Comparison of ENCODE assay signal across 8 cellular contexts in the genomic region with DNA sequence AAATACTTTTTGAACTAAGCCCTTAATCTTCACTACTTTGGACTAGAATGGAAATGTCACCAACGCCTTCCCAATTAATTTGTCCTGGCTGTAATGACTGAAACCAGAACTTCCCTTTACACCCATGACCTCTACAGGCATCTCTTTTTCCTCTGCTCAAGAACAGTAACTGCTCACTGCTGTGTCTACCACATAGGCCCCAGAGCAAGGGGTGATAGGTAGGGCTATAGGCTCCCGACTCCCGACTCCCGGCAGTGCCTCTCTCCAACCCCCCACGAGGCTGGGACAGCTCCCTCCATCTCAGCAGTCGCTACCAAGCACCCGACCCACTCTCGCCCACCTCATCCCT. TPM values are rescaled to one million over a fixed set of nuclear protein-coding genes. Genes with fewer than 3 reads are reported as not detected.
DNase-seq lines count a peak whose midpoint lies in the region; ATAC-seq, FAIRE-seq and TF ChIP-seq lines count a peak whose summit lies in the region.

No MANE protein-coding gene starts in this region.

- H3K27me3 ChIP-seq in HepG2 (ENCODE audit: control insufficient read depth in 1 of 2, insufficient read depth in 2 of 2, low read length in 2 of 2) = no peaks in the 10 kb centered on the region; a peak in 1 of 5 replicates
- no peaks in the 10 kb centered on the region for H3K27me3 ChIP-seq in tibial nerve

- H3K4me2 ChIP-seq in HepG2 (ENCODE audit: low read depth, low read length) = peak overlapping the region; percentile 76

- H2AFZ ChIP-seq in HepG2 (ENCODE audit: low read length) = no peak overlapping the region

- TSS peak; percentile 89 for BruUV-seq in HepG2 (replicated peaks; lab: Mats Ljungman, UMichigan)

- WGBS in HepG2 (ENCODE audit: low lambda C conversion rate) = 42% methylated on average over 5 of the region's 8 CpGs
- WGBS in tibial nerve, 2 donors = 7 to 8% methylated on average over 8 of the region's 8 CpGs

- H3K36me3 ChIP-seq in HepG2 (replicated peaks in 1 of 2; ENCODE audit: control insufficient read depth in 1 of 2, insufficient read depth in 2 of 2, low read length in 2 of 2) = no peaks in the 10 kb centered on the region
- H3K36me3 ChIP-seq in tibial nerve = no peaks in the 10 kb centered on the region

- H3K4me1 ChIP-seq in HepG2 (ENCODE audit: insufficient read depth, low read length) (peaks cover 9% of the 10 kb centered on the region; the same call in 1 of the 2 replicates), tibial nerve (peaks cover 0 to 13% (median 0%) of the 10 kb centered on the region in 4 donors)

- H3K9me3 ChIP-seq in HepG2 (ENCODE audit: low read length) (no peaks in the 10 kb centered on the region), tibial nerve (no peaks in the 10 kb centered on the region)

- TF ChIP-seq CTCF in C4-2B (conservative IDR thresholded peaks at IDR 0.05) (no peak), HepG2 (CRISPR knock-in tag; IDR thresholded peaks at IDR 0.05) (no peak), tibial nerve (IDR thresholded peaks at IDR 0.05) (no peak)

- DNase-seq in HepG2 (ENCODE audit: low spot score) = no peak
- DNase-seq in tibial nerve (ENCODE audit: low spot score in 2 of 2) = no peak
- DNase-seq in activated effector memory CD4-positive, alpha-beta T cell treated with anti-CD3 and anti-CD28 coated beads, Interleukin-2, amount 50 U/mL, for 16 hours = no peak
- DNase-seq in HPDE6-E6E7 (ENCODE audit: extremely low spot score) = no peak

- peak overlapping the region; percentile 73 for H3K9ac ChIP-seq in HepG2 (ENCODE audit: insufficient read depth, low read depth, low read length)

- no peak for FAIRE-seq in HepG2 (lab: Jason Lieb, UNC)

- H3K27ac ChIP-seq in C4-2B = peak overlapping the region; percentile 86
- peak overlapping the region; percentile 82 for H3K27ac ChIP-seq in angular gyrus (ENCODE audit: low read depth, low read length)
- H3K27ac ChIP-seq in HepG2 (ENCODE audit: extremely low read length, insufficient read depth, low read length) = peak overlapping the region; percentile 73
- peak overlapping the region; percentile 77 to 97 (median 86) for H3K27ac ChIP-seq in tibial nerve

- TF ChIP-seq POLR2A in HepG2 (IDR thresholded peaks at IDR 0.05; ENCODE audit: insufficient read depth in 1 of 2, low read depth in 2 of 2, low read length in 2 of 2) (0 out of 4 replicates have a peak, but pooled peaks of 1 of the 2 experiments have one; percentile 24), tibial nerve (IDR thresholded peaks at IDR 0.05) (no peak)

- no peaks in the 10 kb centered on the region for H3K79me2 ChIP-seq in HepG2 (ENCODE audit: insufficient read depth, low read length)

- TF ChIP-seq RAD21 in HepG2 (CRISPR knock-in tag; IDR thresholded peaks at IDR 0.05) = no peak

- TF ChIP-seq EP300 in HepG2 (IDR thresholded peaks at IDR 0.05; ENCODE audit: low read depth in 2 of 2, low read length in 2 of 2) (no peak), HepG2 (CRISPR knock-in tag; IDR thresholded peaks at IDR 0.05; ENCODE audit: borderline replicate concordance) (no peak), tibial nerve (IDR thresholded peaks at IDR 0.05) (no peak)

- CTCF ChIA-PET in HepG2 (lab: Yijun Ruan, JAX; ENCODE audit: low intra/inter-chr PET ratio, low total read pairs) = no interaction called here

- H3K4me3 ChIP-seq in HepG2 (replicated peaks in 1 of 3; ENCODE audit: insufficient read depth in 1 of 3, low read depth in 2 of 3, low read length in 3 of 3) (peak overlapping the region; percentile 46 to 71 (median 53); a peak in 5 of 6 replicates), tibial nerve (peak overlapping the region; percentile 55 to 90 (median 82))

- POLR2A ChIA-PET in HepG2 (lab: Yijun Ruan, JAX) = no interaction called here

- in situ Hi-C loops in HepG2 (cut with HindIII; ENCODE audit: extremely low pct_ligation_motif_present, low pct_unique_long_range_greater_than_20kb) = no loop called here

- peak; percentile 60 for ATAC-seq in GM19438 (IDR thresholded peaks at IDR 0.05; ENCODE audit: low read depth, unreplicated experiment)
- peak; percentile 48 for ATAC-seq in HG03442 (IDR thresholded peaks at IDR 0.05; ENCODE audit: unreplicated experiment)
- peak; percentile 77 for ATAC-seq in HepG2

- intact Hi-C loops in HepG2 (cut with micrococcal nuclease; ENCODE audit: unreplicated experiment) = loop anchor here (10.0 kb wide), 1 partner anchor 151 kb away; a partner anchor contains a TSS

- H4K20me1 ChIP-seq in HepG2 (ENCODE audit: insufficient read depth, low read length) = no peaks in the 10 kb centered on the region

TF ChIP-seq in HepG2, 621 proteins besides CTCF, POLR2A, EP300 and RAD21:
- TF ChIP-seq ZNF709 (CRISPR knock-in tag; IDR thresholded peaks at IDR 0.05) = peak; percentile 45; the same call in 1 of the 2 replicates
- TF ChIP-seq ZNF543 (CRISPR knock-in tag; IDR thresholded peaks at IDR 0.05) = peak; percentile 22; the same call in 1 of the 2 replicates
- TF ChIP-seq, protein P1, sequence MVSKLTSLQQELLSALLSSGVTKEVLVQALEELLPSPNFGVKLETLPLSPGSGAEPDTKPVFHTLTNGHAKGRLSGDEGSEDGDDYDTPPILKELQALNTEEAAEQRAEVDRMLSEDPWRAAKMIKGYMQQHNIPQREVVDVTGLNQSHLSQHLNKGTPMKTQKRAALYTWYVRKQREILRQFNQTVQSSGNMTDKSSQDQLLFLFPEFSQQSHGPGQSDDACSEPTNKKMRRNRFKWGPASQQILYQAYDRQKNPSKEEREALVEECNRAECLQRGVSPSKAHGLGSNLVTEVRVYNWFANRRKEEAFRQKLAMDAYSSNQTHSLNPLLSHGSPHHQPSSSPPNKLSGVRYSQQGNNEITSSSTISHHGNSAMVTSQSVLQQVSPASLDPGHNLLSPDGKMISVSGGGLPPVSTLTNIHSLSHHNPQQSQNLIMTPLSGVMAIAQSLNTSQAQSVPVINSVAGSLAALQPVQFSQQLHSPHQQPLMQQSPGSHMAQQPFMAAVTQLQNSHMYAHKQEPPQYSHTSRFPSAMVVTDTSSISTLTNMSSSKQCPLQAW (CRISPR knock-in tag; IDR thresholded peaks at IDR 0.05) = 0 out of 2 replicates have a peak, but pooled peaks have one; percentile 4
- no peak for TF ChIP-seq ZNF350 (CRISPR knock-in tag; IDR thresholded peaks at IDR 0.05; ENCODE audit: borderline replicate concordance, low read depth)

RNA-seq across cellular contexts. Expression of a gene that starts 0.4 kb away (rescaled TPM):
- total RNA-seq in HepG2 (2016; rRNA removed; fragmentation: Illumina TruSeq; extraction: Trizol) (0.91 and 1.5 TPM in 2 replicates), tibial nerve (1 to 10 TPM in 3 of 4 donors, under 1 TPM in 1; 0.30 to 3.7 (median 2.7) TPM)
- total RNA-seq in HepG2 (2016; cell fraction: cytosol; rRNA removed; fragmentation: Illumina TruSeq; extraction: Trizol; ENCODE audit: low read depth) = 0.61 and 0.79 TPM in 2 replicates
- total RNA-seq in HepG2 (2016; cell fraction: insoluble cytoplasmic fraction; rRNA removed; fragmentation: Illumina TruSeq; extraction: Trizol) = 0.17 and 0.33 TPM in 2 replicates
- total RNA-seq in HepG2 (2016; cell fraction: membrane; rRNA removed; fragmentation: Illumina TruSeq; extraction: Trizol) = 0.22 and 0.62 TPM in 2 replicates
- total RNA-seq in HepG2 (2016; cell fraction: nucleus; rRNA removed; fragmentation: Illumina TruSeq; extraction: Trizol) = 2.9 TPM in 2 replicates
- polyA plus RNA-seq in HepG2 (2011; rRNA removed) = 0.39 and 0.49 TPM in 2 replicates
- polyA plus RNA-seq in HepG2 (2011; cell fraction: cytosol; rRNA removed) = 0.04 and 0.42 TPM in 2 replicates
- polyA plus RNA-seq in HepG2 (2011; cell fraction: nucleus; rRNA removed) = 0.14 and 0.33 TPM in 2 replicates
- polyA plus RNA-seq in HepG2 (2012) = 0.25 and 0.63 TPM in 2 replicates
- polyA plus RNA-seq in HepG2 (2016; cell fraction: cytosol; fragmentation: Illumina TruSeq; extraction: Trizol; ENCODE audit: low read depth) = 0.61 and 0.87 TPM in 2 replicates
- 0.84 and 1.2 TPM in 2 replicates for polyA plus RNA-seq in HepG2 (2016; cell fraction: insoluble cytoplasmic fraction; fragmentation: Illumina TruSeq; extraction: Trizol; ENCODE audit: low read depth)
- 0.22 and 0.51 TPM in 2 replicates for polyA plus RNA-seq in HepG2 (2016; cell fraction: membrane; fragmentation: Illumina TruSeq; extraction: Trizol; ENCODE audit: low read depth)
- polyA plus RNA-seq in HepG2 (2016; cell fraction: nucleus; fragmentation: Illumina TruSeq; extraction: Trizol; ENCODE audit: insufficient read depth, low read depth) = 0.47 TPM in 1 of 2 replicates, not detected in the other
- polyA minus RNA-seq in HepG2 (2011; rRNA and poly(A)+ RNA removed; ENCODE audit: low replicate concordance) = 0.18 and 1.6 TPM in 2 replicates
- polyA minus RNA-seq in HepG2 (2011; cell fraction: cytosol; rRNA and poly(A)+ RNA removed) = not detected in 2 replicates
- polyA minus RNA-seq in HepG2 (2011; cell fraction: nucleus; rRNA and poly(A)+ RNA removed) = 3.3 and 3.9 TPM in 2 replicates
